In the genomic region with DNA sequence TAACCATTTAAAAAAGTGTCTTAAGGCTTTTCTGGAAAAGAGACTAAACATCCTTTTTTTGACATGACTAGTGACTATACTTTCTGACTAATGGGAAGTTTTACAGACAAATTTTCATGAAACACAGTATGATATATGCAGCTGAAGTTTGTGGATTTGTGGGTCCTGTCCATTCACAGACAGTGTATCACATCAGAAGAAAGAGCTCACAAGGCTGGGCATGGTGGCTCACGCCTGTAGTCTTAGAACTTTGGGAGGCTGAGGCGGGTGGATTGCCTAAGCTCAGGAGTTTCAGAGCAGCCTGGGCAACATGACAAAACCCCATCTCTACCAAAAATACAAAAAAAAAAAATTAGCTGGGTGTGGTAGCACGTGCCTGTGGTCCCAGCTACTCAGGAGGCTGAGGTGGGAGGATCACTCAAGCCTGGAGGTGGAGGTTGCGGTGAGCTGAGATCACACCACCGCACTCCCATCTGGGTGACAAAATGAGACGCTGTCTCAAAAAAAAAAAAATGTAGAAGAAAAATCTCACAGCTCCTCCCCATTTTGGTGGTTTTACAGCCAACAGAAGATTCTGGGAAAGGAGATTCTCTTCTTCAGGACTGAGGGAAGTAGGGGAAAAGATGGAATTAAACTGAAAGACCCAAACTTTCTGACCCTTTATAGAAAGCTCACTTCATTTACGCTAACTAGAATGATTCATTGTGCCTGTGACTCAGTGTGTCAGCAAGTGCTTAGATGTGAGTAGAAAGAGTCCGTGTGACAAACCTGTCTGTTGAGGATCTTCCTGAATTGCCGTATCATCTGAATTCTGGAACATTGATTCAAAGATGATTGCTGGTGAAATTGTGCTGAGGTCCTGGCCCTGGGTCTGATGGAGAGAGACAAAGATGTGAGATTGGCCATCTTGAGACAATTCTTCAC, we compare ENCODE assay signal across 1 cellular context.
TF ChIP-seq lines count a peak whose summit lies in the region.

No MANE protein-coding gene starts in this region.

TF ChIP-seq in endothelial cell of umbilical vein, 7 proteins besides CTCF, POLR2A, EP300 and RAD21:
- no peak for TF ChIP-seq JUN (IDR thresholded peaks at IDR 0.05; ENCODE audit: borderline replicate concordance, insufficient read depth, insufficient read length, low read depth)
- TF ChIP-seq FOS (IDR thresholded peaks at IDR 0.05; ENCODE audit: borderline replicate concordance, insufficient read depth, low read length) = no peak
- TF ChIP-seq, protein P1, sequence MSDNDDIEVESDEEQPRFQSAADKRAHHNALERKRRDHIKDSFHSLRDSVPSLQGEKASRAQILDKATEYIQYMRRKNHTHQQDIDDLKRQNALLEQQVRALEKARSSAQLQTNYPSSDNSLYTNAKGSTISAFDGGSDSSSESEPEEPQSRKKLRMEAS (IDR thresholded peaks at IDR 0.05; ENCODE audit: insufficient read depth, insufficient read length) = no peak
- TF ChIP-seq GATA2 (IDR thresholded peaks at IDR 0.05; ENCODE audit: insufficient read depth, insufficient read length, low read depth, low read length) = no peak
